25 cellular contexts compared by ENCODE assay signal in genomic region chr14:61649283-61649682, GRCh38. TPM values are rescaled to one million over a fixed set of nuclear protein-coding genes. Genes with fewer than 3 reads are reported as not detected.
DNase-seq lines count a peak whose midpoint lies in the region; ATAC-seq and TF ChIP-seq lines count a peak whose summit lies in the region.
"Had no signal": no experiment of that assay in that cellular context is flagged by ENCODE, and none has a peak within 500 bp of the region (broad histone marks: within the 10 kb centered on the region; RNA-seq: fewer than 3 reads in every experiment).

No MANE protein-coding gene starts in this region.

- H3K4me3 ChIP-seq in Jurkat, Clone E6-1 (ENCODE audit: low read length): no peak overlapping the region
- H3K4me3 ChIP-seq in naive thymus-derived CD4-positive, alpha-beta T cell (ENCODE audit: low read length): no peak overlapping the region
- H3K4me3 ChIP-seq: BLaER1 treated with 17β-estradiol and CSF1 and Interleukin-3, amounts not matched to agents 10 nM and 100 nM; GM23248; MG63 had no signal

- H3K27me3 Mint-ChIP-seq in activated CD8-positive, alpha-beta T cell treated with anti-CD3 and anti-CD28 coated beads, Interleukin-2, amount 10 ng/mL, durations not matched to agents 7 days and 5 days (ENCODE audit: low read depth): no peaks in the 10 kb centered on the region
- H3K27me3 Mint-ChIP-seq in activated CD8-positive, alpha-beta T cell treated with anti-CD3 and anti-CD28 coated beads for 36 hours: no peaks in the 10 kb centered on the region
- no peaks in the 10 kb centered on the region for H3K27me3 Mint-ChIP-seq in CD4-positive, alpha-beta T cell
- peaks cover 0 to 2% (median 0%) of the 10 kb centered on the region in 5 donors for H3K27me3 Mint-ChIP-seq in naive thymus-derived CD4-positive, alpha-beta T cell

- H3K4me1 ChIP-seq in naive thymus-derived CD4-positive, alpha-beta T cell (ENCODE audit: control insufficient read depth in 2 of 2, insufficient read depth in 2 of 2, low read length in 2 of 2): peaks cover 8 to 16% of the 10 kb centered on the region in 2 donors

- no peaks in the 10 kb centered on the region for H3K9me3 ChIP-seq in CD4-positive, alpha-beta T cell (ENCODE audit: control insufficient read depth, low read length)
- H3K9me3 ChIP-seq in naive thymus-derived CD4-positive, alpha-beta T cell (ENCODE audit: control insufficient read depth in 2 of 3, low read length in 3 of 3): no peaks in the 10 kb centered on the region
- H3K9me3 ChIP-seq: BLaER1 treated with 17β-estradiol and CSF1 and Interleukin-3, amounts not matched to agents 10 nM and 100 nM; MG63; SK-N-SH had no signal

- POLR2A ChIA-PET in activated CD8-positive, alpha-beta T cell treated with anti-CD3 and anti-CD28 coated beads, Interleukin-2, amount 10 ng/mL, durations not matched to agents 7 days and 5 days (lab: Charles Lee): interaction anchor here (0.8 kb wide), 1 partner anchor 11 kb away, joined by 4 read pairs; no protein-coding TSS in a partner anchor
- POLR2A ChIA-PET in activated CD8-positive, alpha-beta T cell treated with anti-CD3 and anti-CD28 coated beads for 36 hours (lab: Charles Lee): no interaction called here
- POLR2A ChIA-PET in CD4-positive, alpha-beta T cell (lab: Charles Lee): interaction anchor here (0.7 to 1.2 kb wide), 4 partner anchors 12 to 311 kb away, joined by 3 read pairs; no protein-coding TSS in a partner anchor
- POLR2A ChIA-PET in naive thymus-derived CD4-positive, alpha-beta T cell (lab: Charles Lee): interaction anchor here (0.7 to 1.3 kb wide), 9 partner anchors 18 to 177 kb away, joined by 3 to 8 read pairs (median 3); no protein-coding TSS in a partner anchor

- CTCF ChIA-PET in activated CD8-positive, alpha-beta T cell treated with anti-CD3 and anti-CD28 coated beads, Interleukin-2, amount 10 ng/mL, durations not matched to agents 7 days and 5 days (lab: Charles Lee): interaction anchor here (0.9 to 1.1 kb wide), 2 partner anchors 51 to 60 kb away, joined by 3 read pairs; no protein-coding TSS in a partner anchor
- CTCF ChIA-PET in activated CD8-positive, alpha-beta T cell treated with anti-CD3 and anti-CD28 coated beads for 36 hours (lab: Charles Lee): interaction anchor here (1.3 kb wide), 1 partner anchor 41 kb away, joined by 4 read pairs; no protein-coding TSS in a partner anchor
- CTCF ChIA-PET in CD4-positive, alpha-beta T cell (lab: Charles Lee): interaction anchor here (0.6 to 1.4 kb wide), 2 partner anchors 11 to 92 kb away, joined by 3 read pairs; no protein-coding TSS in a partner anchor
- CTCF ChIA-PET in naive thymus-derived CD4-positive, alpha-beta T cell (lab: Charles Lee): no interaction called here

- H3K27ac Mint-ChIP-seq in activated CD8-positive, alpha-beta T cell treated with anti-CD3 and anti-CD28 coated beads, Interleukin-2, amount 10 ng/mL, durations not matched to agents 7 days and 5 days: no peak overlapping the region
- no peak overlapping the region for H3K27ac Mint-ChIP-seq in activated CD8-positive, alpha-beta T cell treated with anti-CD3 and anti-CD28 coated beads for 36 hours
- H3K27ac Mint-ChIP-seq in CD4-positive, alpha-beta T cell: no peak overlapping the region
- H3K27ac Mint-ChIP-seq in naive thymus-derived CD4-positive, alpha-beta T cell: peak overlapping the region in 4 of 9 donors; percentile 5 to 40 (median 16)

- H3K9me3 Mint-ChIP-seq in activated CD8-positive, alpha-beta T cell treated with anti-CD3 and anti-CD28 coated beads, Interleukin-2, amount 10 ng/mL, durations not matched to agents 7 days and 5 days (ENCODE audit: insufficient read depth): no peaks in the 10 kb centered on the region
- H3K9me3 Mint-ChIP-seq in activated CD8-positive, alpha-beta T cell treated with anti-CD3 and anti-CD28 coated beads for 36 hours: no peaks in the 10 kb centered on the region
- no peaks in the 10 kb centered on the region for H3K9me3 Mint-ChIP-seq in CD4-positive, alpha-beta T cell
- no peaks in the 10 kb centered on the region for H3K9me3 Mint-ChIP-seq in naive thymus-derived CD4-positive, alpha-beta T cell

- H3K36me3 ChIP-seq in naive thymus-derived CD4-positive, alpha-beta T cell (ENCODE audit: control insufficient read depth in 2 of 3, insufficient read depth in 3 of 3, low read length in 3 of 3): no peaks in the 10 kb centered on the region
- H3K36me3 ChIP-seq: BLaER1 treated with 17β-estradiol and CSF1 and Interleukin-3, amounts not matched to agents 10 nM and 100 nM; MG63 had no signal

- DNase-seq in activated CD8-positive, alpha-beta T cell treated with anti-CD3 and anti-CD28 coated beads, Interleukin-2, amount 10 ng/mL, durations not matched to agents 7 days and 5 days: no peak
- no peak for DNase-seq in activated CD8-positive, alpha-beta T cell treated with anti-CD3 and anti-CD28 coated beads for 36 hours
- no peak for DNase-seq in CD4-positive, alpha-beta T cell
- DNase-seq in Jurkat, Clone E6-1 (ENCODE audit: low read depth, low spot score): peak; percentile 37
- DNase-seq in naive thymus-derived CD4-positive, alpha-beta T cell: peak in 7 of 9 donors; percentile 35 to 69 (median 52)
- DNase-seq in DMS114 treated with DMSO at 0.1 percent for 48 hours (lab: John Stamatoyannopoulos, UW; ENCODE audit: unreplicated experiment): no peak
- DNase-seq: AML-193, Calu3, DMS153, GM23248, H7, KG1, MG63, NCI-H1105 treated with DMSO at 0.1 percent for 48 hours, NCI-H146, NCI-H1930, NCI-H2107, NCI-H446, NCI-H524 treated with DMSO at 0.1 percent for 48 hours, NCI-H774, SIG-M5, SK-N-SH had no signal

- ATAC-seq in activated CD8-positive, alpha-beta T cell treated with anti-CD3 and anti-CD28 coated beads, Interleukin-2, amount 10 ng/mL, durations not matched to agents 7 days and 5 days: peak; percentile 89
- no peak for ATAC-seq in activated CD8-positive, alpha-beta T cell treated with anti-CD3 and anti-CD28 coated beads for 36 hours
- ATAC-seq in CD4-positive, alpha-beta T cell (ENCODE audit: poor library complexity): peak; percentile 91
- ATAC-seq in naive thymus-derived CD4-positive, alpha-beta T cell: peak; percentile 84
- ATAC-seq in GM18498 (IDR thresholded peaks at IDR 0.05; ENCODE audit: unreplicated experiment) (no peak), HG02970 (IDR thresholded peaks at IDR 0.05; ENCODE audit: low FRiP score, unreplicated experiment) (no peak)

- H3K27me3 ChIP-seq in CD4-positive, alpha-beta T cell (ENCODE audit: control insufficient read depth, insufficient read depth, low read length): no peaks in the 10 kb centered on the region
- H3K27me3 ChIP-seq in naive thymus-derived CD4-positive, alpha-beta T cell (ENCODE audit: control insufficient read depth in 2 of 2, insufficient read depth in 2 of 2, low read length in 2 of 2): no peaks in the 10 kb centered on the region
- H3K27me3 ChIP-seq: BLaER1 treated with 17β-estradiol and CSF1 and Interleukin-3, amounts not matched to agents 10 nM and 100 nM; MG63 had no signal

- H3K27ac ChIP-seq in CD4-positive, alpha-beta T cell (ENCODE audit: low read depth, low read length): no peak overlapping the region
- H3K27ac ChIP-seq in naive thymus-derived CD4-positive, alpha-beta T cell (ENCODE audit: low read depth, low read length): no peak overlapping the region
- H3K27ac ChIP-seq: BLaER1 treated with 17β-estradiol and CSF1 and Interleukin-3, amounts not matched to agents 10 nM and 100 nM; GM23248 had no signal

- TF ChIP-seq CTCF in activated CD8-positive, alpha-beta T cell treated with anti-CD3 and anti-CD28 coated beads for 36 hours (IDR thresholded peaks at IDR 0.05): no peak
- TF ChIP-seq CTCF in CD4-positive, alpha-beta T cell (IDR thresholded peaks at IDR 0.05): no peak

- H3K4me3 Mint-ChIP-seq in activated CD8-positive, alpha-beta T cell treated with anti-CD3 and anti-CD28 coated beads, Interleukin-2, amount 10 ng/mL, durations not matched to agents 7 days and 5 days: no peak overlapping the region
- no peak overlapping the region for H3K4me3 Mint-ChIP-seq in activated CD8-positive, alpha-beta T cell treated with anti-CD3 and anti-CD28 coated beads for 36 hours
- H3K4me3 Mint-ChIP-seq in CD4-positive, alpha-beta T cell: peak overlapping the region; percentile 0
- H3K4me3 Mint-ChIP-seq in naive thymus-derived CD4-positive, alpha-beta T cell: peak overlapping the region; percentile 33 to 80 (median 59)

- H3K36me3 Mint-ChIP-seq in activated CD8-positive, alpha-beta T cell treated with anti-CD3 and anti-CD28 coated beads, Interleukin-2, amount 10 ng/mL, durations not matched to agents 7 days and 5 days (ENCODE audit: low read depth): no peaks in the 10 kb centered on the region
- no peaks in the 10 kb centered on the region for H3K36me3 Mint-ChIP-seq in activated CD8-positive, alpha-beta T cell treated with anti-CD3 and anti-CD28 coated beads for 36 hours (ENCODE audit: low read depth)
- no peaks in the 10 kb centered on the region for H3K36me3 Mint-ChIP-seq in CD4-positive, alpha-beta T cell (ENCODE audit: low read depth)
- H3K36me3 Mint-ChIP-seq in naive thymus-derived CD4-positive, alpha-beta T cell: peaks cover 0 to 5% (median 0%) of the 10 kb centered on the region in 5 donors

- H3K4me1 Mint-ChIP-seq in activated CD8-positive, alpha-beta T cell treated with anti-CD3 and anti-CD28 coated beads, Interleukin-2, amount 10 ng/mL, durations not matched to agents 7 days and 5 days (ENCODE audit: low read depth): peaks cover 31% of the 10 kb centered on the region
- peaks cover 22% of the 10 kb centered on the region for H3K4me1 Mint-ChIP-seq in activated CD8-positive, alpha-beta T cell treated with anti-CD3 and anti-CD28 coated beads for 36 hours (ENCODE audit: low read depth)
- H3K4me1 Mint-ChIP-seq in CD4-positive, alpha-beta T cell (ENCODE audit: low read depth): peaks cover 35% of the 10 kb centered on the region
- H3K4me1 Mint-ChIP-seq in naive thymus-derived CD4-positive, alpha-beta T cell: peaks cover 25 to 43% (median 36%) of the 10 kb centered on the region in 7 donors

- intact Hi-C loops in activated CD8-positive, alpha-beta T cell treated with anti-CD3 and anti-CD28 coated beads for 36 hours (cut with micrococcal nuclease): no loop called here
- intact Hi-C loops in CD4-positive, alpha-beta T cell (cut with DNase I, micrococcal nuclease): no loop called here
- intact Hi-C loops in naive thymus-derived CD4-positive, alpha-beta T cell (cut with micrococcal nuclease): loop anchor here (1.0 to 5.0 kb wide), 3 partner anchors 13 to 46 kb away; partner anchors contain the start of gene HIF1A (in 1 of the 2)

RNA-seq across cellular contexts. Expression of gene HIF1A, which starts 46.0 kb away (rescaled TPM):
- total RNA-seq in activated CD8-positive, alpha-beta T cell treated with anti-CD3 and anti-CD28 coated beads, Interleukin-2, amount 10 ng/mL, durations not matched to agents 7 days and 5 days: 100 to 1,000 TPM; 119 to 132 TPM
- total RNA-seq in activated CD8-positive, alpha-beta T cell treated with anti-CD3 and anti-CD28 coated beads for 36 hours: 100 to 1,000 TPM; 133 to 140 TPM
- total RNA-seq in CD4-positive, alpha-beta T cell: 100 to 1,000 TPM; 350 to 369 TPM
- 36.3 TPM for polyA plus RNA-seq in Jurkat, Clone E6-1 (2012; ENCODE audit: insufficient read depth, insufficient read length)
- total RNA-seq in naive thymus-derived CD4-positive, alpha-beta T cell: 100 to 1,000 TPM in 4 of 5 experiments, 10 to 100 TPM in 1; 88.8 to 358 (median 143) TPM
- 10 to 100 TPM; 75.1 to 98.4 TPM for polyA plus RNA-seq in naive thymus-derived CD4-positive, alpha-beta T cell

Comparison
In these comparisons a context has a peak if more than half of its experiments do, and no peak if none do; other contexts are left out.
1. ATAC-seq: peak in activated CD8-positive, alpha-beta T cell treated with anti-CD3 and anti-CD28 coated beads, Interleukin-2, amount 10 ng/mL, durations not matched to agents 7 days and 5 days (single experiment), CD4-positive, alpha-beta T cell (single experiment) and naive thymus-derived CD4-positive, alpha-beta T cell (single experiment); none in activated CD8-positive, alpha-beta T cell treated with anti-CD3 and anti-CD28 coated beads for 36 hours (single experiment), GM18498 (single experiment) and HG02970 (single experiment).
2. DNase-seq: peak in Jurkat, Clone E6-1 (single experiment) and naive thymus-derived CD4-positive, alpha-beta T cell (7 of 9); none in activated CD8-positive, alpha-beta T cell treated with anti-CD3 and anti-CD28 coated beads, Interleukin-2, amount 10 ng/mL, durations not matched to agents 7 days and 5 days (single experiment), activated CD8-positive, alpha-beta T cell treated with anti-CD3 and anti-CD28 coated beads for 36 hours (single experiment), CD4-positive, alpha-beta T cell (0 of 10) and DMS114 treated with DMSO at 0.1 percent for 48 hours (single experiment).
3. H3K4me3 Mint-ChIP-seq: peak in CD4-positive, alpha-beta T cell (single experiment) and naive thymus-derived CD4-positive, alpha-beta T cell (10 of 10); none in activated CD8-positive, alpha-beta T cell treated with anti-CD3 and anti-CD28 coated beads, Interleukin-2, amount 10 ng/mL, durations not matched to agents 7 days and 5 days (single experiment) and activated CD8-positive, alpha-beta T cell treated with anti-CD3 and anti-CD28 coated beads for 36 hours (single experiment).
4. intact Hi-C loops: an anchor here in naive thymus-derived CD4-positive, alpha-beta T cell (1.0 to 5.0 kb wide); none called in activated CD8-positive, alpha-beta T cell treated with anti-CD3 and anti-CD28 coated beads for 36 hours and CD4-positive, alpha-beta T cell.